Comparison of ENCODE assay signal across 11 cellular contexts in genomic region chr19:33777351-33777750, GRCh38. TPM values are rescaled to one million over a fixed set of nuclear protein-coding genes. Genes with fewer than 3 reads are reported as not detected.
DNase-seq lines count a peak whose midpoint lies in the region; ATAC-seq and TF ChIP-seq lines count a peak whose summit lies in the region.
"Had no signal": no experiment of that assay in that cellular context is flagged by ENCODE, and none has a peak within 500 bp of the region (broad histone marks: within the 10 kb centered on the region; RNA-seq: fewer than 3 reads in every experiment).

No MANE protein-coding gene starts in this region.

- H3K4ac ChIP-seq in neuronal stem cell (ENCODE audit: low read length) = no peak overlapping the region

- ATAC-seq in Right ventricle myocardium inferior = no peak
- no peak for ATAC-seq in heart left ventricle
- no peak for ATAC-seq in GM19455 (IDR thresholded peaks at IDR 0.05; ENCODE audit: unreplicated experiment)

- no peak overlapping the region for H2BK5ac ChIP-seq in neuronal stem cell (ENCODE audit: low read length)

- H3K4me3 ChIP-seq in heart left ventricle = no peak overlapping the region
- no peak overlapping the region for H3K4me3 ChIP-seq in neuronal stem cell (ENCODE audit: low read length in 2 of 2)
- no peak overlapping the region for H3K4me3 ChIP-seq in spleen
- no peak overlapping the region for H3K4me3 ChIP-seq in Karpas-422 (ENCODE audit: low read length)

- peak overlapping the region; percentile 94 for H2AK5ac ChIP-seq in neuronal stem cell (ENCODE audit: low read depth, low read length)

- no peak overlapping the region for H2AFZ ChIP-seq in neuronal stem cell (ENCODE audit: low read length)
- no peak overlapping the region for H2AFZ ChIP-seq in Karpas-422 (ENCODE audit: low read length)

- TF ChIP-seq POLR2A in heart left ventricle (IDR thresholded peaks at IDR 0.05) (no peak), spleen (IDR thresholded peaks at IDR 0.05) (no peak)

- H4K91ac ChIP-seq in neuronal stem cell (ENCODE audit: low read depth, low read length, poor library complexity) = no peak overlapping the region

- peaks cover 2% of the 10 kb centered on the region for H3K79me1 ChIP-seq in neuronal stem cell (ENCODE audit: low read depth, low read length)

- H3K9ac ChIP-seq in neuronal stem cell (ENCODE audit: low read depth, low read length, poor library complexity) = no peak overlapping the region
- H3K9ac ChIP-seq in Karpas-422 (ENCODE audit: low read length) = no peak overlapping the region

- peak; percentile 77 for DNase-seq in Right ventricle myocardium inferior (ENCODE audit: missing footprints)
- no peak for DNase-seq in heart left ventricle
- DNase-seq in neuronal stem cell (ENCODE audit: low spot score) = no peak
- DNase-seq in spleen = peak; percentile 75
- DNase-seq in Karpas-422 = no peak

- H3K4me1 ChIP-seq in heart left ventricle = peaks cover 0 to 16% (median 4%) of the 10 kb centered on the region in 12 donors
- peaks cover 5 to 6% of the 10 kb centered on the region in 2 donors for H3K4me1 ChIP-seq in neuronal stem cell (ENCODE audit: control insufficient read depth in 2 of 2, insufficient read depth in 1 of 2, low read depth in 1 of 2, low read length in 2 of 2)
- H3K4me1 ChIP-seq in spleen = peaks cover 0 to 43% (median 23%) of the 10 kb centered on the region in 6 donors
- H3K4me1 ChIP-seq in Karpas-422 (ENCODE audit: low read length) = no peaks in the 10 kb centered on the region
- H3K4me1 ChIP-seq: Caco-2 had no signal

- no peaks in the 10 kb centered on the region for H3K79me2 ChIP-seq in Karpas-422 (ENCODE audit: low read length)

- no peak for TF ChIP-seq CTCF in heart left ventricle (IDR thresholded peaks at IDR 0.05)
- TF ChIP-seq CTCF in spleen (IDR thresholded peaks at IDR 0.05 in 8 of 11, conservative IDR thresholded peaks at IDR 0.05 in 3 of 11) = no peak

- peak overlapping the region; percentile 75 for H2BK15ac ChIP-seq in neuronal stem cell (ENCODE audit: low read length)

- peak overlapping the region; percentile 1 for H3K23ac ChIP-seq in neuronal stem cell (ENCODE audit: low read depth, low read length, poor library complexity)

- intact Hi-C loops in Right ventricle myocardium inferior (cut with DNase I) (no loop called here), heart left ventricle (cut with DNase I) (loop anchor here in 9 of 10 donors (2.0 to 10.0 kb wide), 8 partner anchors 220 to 937 kb away; no protein-coding TSS in a partner anchor), spleen (cut with DNase I; ENCODE audit: low total_unique reads) (loop anchor here (5.0 kb wide), 1 partner anchor 320 kb away; no protein-coding TSS in a partner anchor)

- H3K27me3 ChIP-seq in heart left ventricle (peaks cover 0 to 36% (median 12%) of the 10 kb centered on the region in 9 donors), neuronal stem cell (ENCODE audit: control insufficient read depth in 3 of 3, insufficient read depth in 3 of 3, low read depth in 1 of 3, low read length in 3 of 3) (peaks cover 2 to 28% (median 18%) of the 10 kb centered on the region in 3 experiments), spleen (replicated peaks in 1 of 7) (peaks cover 0 to 42% (median 0%) of the 10 kb centered on the region in 7 donors), Karpas-422 (ENCODE audit: low read length) (no peaks in the 10 kb centered on the region)

- no peaks in the 10 kb centered on the region for H3K9me2 ChIP-seq in Karpas-422 (replicated peaks; ENCODE audit: insufficient read depth, low read length)

- H3K4me2 ChIP-seq in neuronal stem cell (ENCODE audit: insufficient read depth, low read length, poor library complexity, severe bottlenecking) (no peak overlapping the region), Karpas-422 (ENCODE audit: low read depth, low read length, poor library complexity, severe bottlenecking) (no peak overlapping the region)

- peak overlapping the region; percentile 71 for H3K18ac ChIP-seq in neuronal stem cell (ENCODE audit: low read length)

- 74 to 85% (median 77%) methylated on average over 8 to 9 of the region's 9 CpGs; no CpG with 5 or more reads in 1 of the 4 donors for WGBS in heart left ventricle, 4 donors
- WGBS in neuronal stem cell (ENCODE audit: extremely low coverage in 2 of 2, insufficient read length in 2 of 2, insufficient replicate concordance in 1 of 2), 2 donors = no CpG with 5 or more reads among the region's 9 CpGs
- 77 to 100% (median 87%) methylated on average over 4 to 9 of the region's 9 CpGs for WGBS in spleen, 5 donors

- peak overlapping the region; percentile 94 for H3K14ac ChIP-seq in neuronal stem cell (ENCODE audit: low read length)

- H2BK12ac ChIP-seq in neuronal stem cell (ENCODE audit: low read length) = no peak overlapping the region

- no peak overlapping the region for H4K8ac ChIP-seq in neuronal stem cell (ENCODE audit: low read depth, low read length)

- no peaks in the 10 kb centered on the region for H3K36me3 ChIP-seq in heart left ventricle
- no peaks in the 10 kb centered on the region for H3K36me3 ChIP-seq in neuronal stem cell (replicated peaks in 1 of 2; ENCODE audit: control insufficient read depth in 2 of 2, insufficient read depth in 2 of 2, low read length in 2 of 2)
- no peaks in the 10 kb centered on the region for H3K36me3 ChIP-seq in spleen
- H3K36me3 ChIP-seq in Karpas-422 (ENCODE audit: insufficient read depth, low read length) = no peaks in the 10 kb centered on the region
- H3K36me3 ChIP-seq: BLaER1 treated with 17β-estradiol and CSF1 and Interleukin-3, amounts not matched to agents 10 nM and 100 nM had no signal

- no peaks in the 10 kb centered on the region for H4K20me1 ChIP-seq in Karpas-422 (ENCODE audit: insufficient read depth, low read depth, low read length)

- no peaks in the 10 kb centered on the region for H3K9me3 ChIP-seq in heart left ventricle
- H3K9me3 ChIP-seq in neuronal stem cell (replicated peaks in 1 of 2; ENCODE audit: control insufficient read depth in 2 of 2, insufficient read depth in 1 of 2, low read depth in 1 of 2, low read length in 2 of 2) = peaks cover 0 to 4% of the 10 kb centered on the region in 2 donors
- no peaks in the 10 kb centered on the region for H3K9me3 ChIP-seq in spleen
- no peaks in the 10 kb centered on the region for H3K9me3 ChIP-seq in Karpas-422 (ENCODE audit: low read length)
- H3K9me3 ChIP-seq: Caco-2 had no signal

- no peak overlapping the region for H2BK120ac ChIP-seq in neuronal stem cell (ENCODE audit: low read depth, low read length)

- H3K27ac ChIP-seq in heart left ventricle (no peak overlapping the region), neuronal stem cell (replicated peaks; ENCODE audit: low read length) (no peak overlapping the region), spleen (no peak overlapping the region), Karpas-422 (ENCODE audit: low read length) (no peak overlapping the region)
- H3K27ac ChIP-seq: 22Rv1; A549; BLaER1 treated with 17β-estradiol and CSF1 and Interleukin-3, amounts not matched to agents 10 nM and 100 nM; C4-2B had no signal

RNA-seq across cellular contexts. Expression of gene KCTD15, which starts 19.3 kb away (rescaled TPM):
- total RNA-seq in Right ventricle myocardium inferior (10.1 TPM), heart left ventricle (10 to 100 TPM in 4 of 9 donors, 1 to 10 TPM in 5; 5.4 to 36.9 (median 9.8) TPM), spleen (10 to 100 TPM in 6 of 7 donors, 1 to 10 TPM in 1; 9.7 to 31.8 (median 23.9) TPM)
- polyA plus RNA-seq in heart left ventricle (10 to 100 TPM in 1 of 2 donors, 1 to 10 TPM in 1; 6.8 to 16.7 TPM), spleen (10 to 100 TPM in 1 of 3 donors, 1 to 10 TPM in 2; 7.6 to 18.8 (median 8.5) TPM)
- polyA plus RNA-seq in neuronal stem cell (2013, experiment 1 of 2) = 20.7 TPM
- 20.9 TPM for polyA plus RNA-seq in neuronal stem cell (2013, experiment 2 of 2)
- total RNA-seq in Karpas-422 (2014; rRNA removed; shearing (Covaris generic); ENCODE audit: low replicate concordance) = not detected in 2 replicates

Comparison
In these comparisons a context has a peak if more than half of its experiments do, and no peak if none do; other contexts are left out.
1. DNase-seq: peak in Right ventricle myocardium inferior (single experiment) and spleen (single experiment); none in heart left ventricle (0 of 5), neuronal stem cell (single experiment) and Karpas-422 (single experiment).